Comparison of ENCODE assay signal across 10 cellular contexts in the genomic region with DNA sequence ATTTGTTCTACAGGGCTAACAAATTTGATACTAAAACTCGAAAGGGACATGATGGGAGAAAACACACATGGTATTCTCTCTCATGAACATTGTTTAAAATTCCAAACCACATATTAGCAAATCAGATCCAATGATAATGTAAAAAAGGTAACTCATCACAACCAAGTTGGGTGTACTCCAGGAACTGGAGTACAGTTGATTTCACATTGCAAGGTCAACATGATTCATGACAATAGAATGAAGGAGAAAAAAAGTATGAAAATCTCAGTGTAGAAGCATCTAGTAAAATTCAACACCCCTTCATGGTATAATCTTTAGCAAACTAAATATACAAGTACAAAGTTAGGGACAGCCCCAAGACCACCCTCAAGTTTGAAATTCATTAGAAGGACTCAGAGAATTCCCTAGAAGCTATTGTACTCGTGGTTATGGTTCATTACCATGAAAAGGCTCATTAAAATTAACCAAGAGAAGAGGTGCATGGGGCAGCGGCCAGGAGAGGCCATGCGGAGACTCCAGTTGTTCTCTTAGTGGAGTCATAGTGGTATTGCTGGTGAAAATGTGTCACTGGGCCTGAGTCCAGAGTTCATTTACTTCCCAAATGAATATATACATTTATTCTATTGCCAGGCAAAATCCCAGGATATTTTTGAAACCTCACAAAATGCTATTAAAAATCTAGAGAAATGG. TPM values are rescaled to one million over a fixed set of nuclear protein-coding genes. Genes with fewer than 3 reads are reported as not detected.
DNase-seq lines count a peak whose midpoint lies in the region; ATAC-seq, FAIRE-seq and TF ChIP-seq lines count a peak whose summit lies in the region.
"Had no signal": no experiment of that assay in that cellular context is flagged by ENCODE, and none has a peak within 500 bp of the region (broad histone marks: within the 10 kb centered on the region; RNA-seq: fewer than 3 reads in every experiment).

No MANE protein-coding gene starts in this region.

- DNase-seq in CD8-positive, alpha-beta T cell, result no peak
- DNase-seq in NCI-H460 (ENCODE audit: extremely low read depth, low read depth), result peak; percentile 53
- no peak for DNase-seq in breast epithelium (ENCODE audit: low spot score in 2 of 2)
- peak; percentile 57 for DNase-seq in myocyte (ENCODE audit: low read depth)
- no peak for DNase-seq in GM19240 (ENCODE audit: insufficient read length, low spot score)
- no peak for DNase-seq in globus pallidus (ENCODE audit: low spot score)
- no peak for DNase-seq in HTR-8/SVneo (ENCODE audit: insufficient read length, low spot score)
- DNase-seq: NCI-H524, small intestine had no signal

- POLR2A ChIA-PET in CD8-positive, alpha-beta T cell (lab: Charles Lee), result no interaction called here

- no peak for TF ChIP-seq POLR2A in breast epithelium (IDR thresholded peaks at IDR 0.05)

- H3K9me3 Mint-ChIP-seq in CD8-positive, alpha-beta T cell, result no peaks in the 10 kb centered on the region

- H3K27ac Mint-ChIP-seq in CD8-positive, alpha-beta T cell, result peak overlapping the region; percentile 20

- FAIRE-seq in HTR-8/SVneo (lab: Jason Lieb, UNC), result no peak
- FAIRE-seq: small intestine had no signal

- no peaks in the 10 kb centered on the region for H3K36me3 Mint-ChIP-seq in CD8-positive, alpha-beta T cell

- CTCF ChIA-PET in CD8-positive, alpha-beta T cell (lab: Charles Lee), result interaction anchor here (1.1 to 7.0 kb wide), 4 partner anchors 21 to 62 kb away, joined by 3 to 74 read pairs (median 4); no protein-coding TSS in a partner anchor

- peaks cover 22% of the 10 kb centered on the region for H3K4me1 ChIP-seq in CD8-positive, alpha-beta T cell (ENCODE audit: insufficient read depth, low read length)
- peaks cover 5 to 9% of the 10 kb centered on the region in 2 donors for H3K4me1 ChIP-seq in breast epithelium

- H3K36me3 ChIP-seq in CD8-positive, alpha-beta T cell (ENCODE audit: insufficient read depth, low read length), result no peaks in the 10 kb centered on the region
- no peaks in the 10 kb centered on the region for H3K36me3 ChIP-seq in breast epithelium

- no peak overlapping the region for H3K27ac ChIP-seq in CD8-positive, alpha-beta T cell (ENCODE audit: low read depth, low read length)
- H3K27ac ChIP-seq in breast epithelium, result peak overlapping the region; percentile 6 to 42

- H3K4me3 ChIP-seq in CD8-positive, alpha-beta T cell (ENCODE audit: low read depth, low read length), result no peak overlapping the region
- H3K4me3 ChIP-seq in breast epithelium, result no peak overlapping the region

- H3K4me3 Mint-ChIP-seq in CD8-positive, alpha-beta T cell, result no peak overlapping the region

- no peaks in the 10 kb centered on the region for H3K9me3 ChIP-seq in CD8-positive, alpha-beta T cell (ENCODE audit: low read length)
- H3K9me3 ChIP-seq in breast epithelium, result no peaks in the 10 kb centered on the region

- H3K27me3 Mint-ChIP-seq in CD8-positive, alpha-beta T cell (ENCODE audit: low read depth), result no peaks in the 10 kb centered on the region

- TF ChIP-seq CTCF in CD8-positive, alpha-beta T cell (IDR thresholded peaks at IDR 0.05), result no peak
- TF ChIP-seq CTCF in breast epithelium (IDR thresholded peaks at IDR 0.05), result no peak

- intact Hi-C loops in CD8-positive, alpha-beta T cell (cut with DNase I, micrococcal nuclease), result loop anchor here in 1 of 2 experiments (5.0 kb wide), 1 partner anchor 1307 kb away; a partner anchor contains a TSS
- intact Hi-C loops in breast epithelium (cut with DNase I; ENCODE audit: low total_unique reads), result no loop called here

- no peak for ATAC-seq in CD8-positive, alpha-beta T cell
- ATAC-seq in GM19455 (IDR thresholded peaks at IDR 0.05; ENCODE audit: unreplicated experiment), result no peak

- H3K27me3 ChIP-seq in CD8-positive, alpha-beta T cell (ENCODE audit: insufficient read depth, low read length), result no peaks in the 10 kb centered on the region
- no peaks in the 10 kb centered on the region for H3K27me3 ChIP-seq in breast epithelium

- peaks cover 34% of the 10 kb centered on the region for H3K4me1 Mint-ChIP-seq in CD8-positive, alpha-beta T cell (ENCODE audit: low read depth)

RNA-seq across cellular contexts. Expression of a gene that starts 3.1 kb away (rescaled TPM):
- 10 to 100 TPM; 20.2 to 22.9 TPM for total RNA-seq in CD8-positive, alpha-beta T cell
- total RNA-seq in NCI-H460 (2014; rRNA removed; shearing (Covaris generic)), result 56.1 and 64.5 TPM in 2 replicates
- 88.3 and 96.6 TPM in 2 replicates for polyA plus RNA-seq in NCI-H460 (2014; cell fraction: nucleus; rRNA removed)
- total RNA-seq in breast epithelium (10 to 100 TPM in 2 of 3 donors, 1 to 10 TPM in 1; 5.1 to 10.4 (median 10.2) TPM), myocyte (12.9 and 15.9 TPM in 2 replicates)
- 14.0 TPM for polyA plus RNA-seq in myocyte (2012)

RNA-seq across cellular contexts. Expression of a gene that starts 38.3 kb away (rescaled TPM):
- 1 to 10 TPM in 1 of 2 experiments, under 1 TPM in 1; 0.84 to 1.0 TPM for total RNA-seq in CD8-positive, alpha-beta T cell
- total RNA-seq in NCI-H460 (2014; rRNA removed; shearing (Covaris generic)), result 9.1 and 11.8 TPM in 2 replicates
- 19.8 and 21.9 TPM in 2 replicates for polyA plus RNA-seq in NCI-H460 (2014; cell fraction: nucleus; rRNA removed)
- total RNA-seq in breast epithelium (10 to 100 TPM in 1 of 3 donors, 1 to 10 TPM in 2; 4.5 to 17.0 (median 8.8) TPM), myocyte (10.6 and 13.2 TPM in 2 replicates)
- polyA plus RNA-seq in myocyte (2012), result 14.0 TPM

RNA-seq across cellular contexts. Expression of a gene that starts 41.3 kb away (rescaled TPM):
- total RNA-seq in CD8-positive, alpha-beta T cell, result 100 to 1,000 TPM in 1 of 2 experiments, 10 to 100 TPM in 1; 91.8 to 101 TPM
- 0.78 TPM in 1 of 2 replicates, not detected in the other for total RNA-seq in NCI-H460 (2014; rRNA removed; shearing (Covaris generic))
- polyA plus RNA-seq in NCI-H460 (2014; cell fraction: nucleus; rRNA removed), result 0.18 TPM in 1 of 2 replicates, not detected in the other
- total RNA-seq in breast epithelium (1 to 10 TPM; 1.3 to 2.9 (median 1.8) TPM), myocyte (not detected in 2 replicates)
- 0.18 TPM for polyA plus RNA-seq in myocyte (2012)

RNA-seq across cellular contexts. Expression of a gene that starts 45.8 kb away (rescaled TPM):
- total RNA-seq in CD8-positive, alpha-beta T cell, result under 1 TPM; 0.06 to 0.14 TPM
- total RNA-seq in NCI-H460 (2014; rRNA removed; shearing (Covaris generic)), result 35.9 and 38.2 TPM in 2 replicates
- 7.3 and 9.2 TPM in 2 replicates for polyA plus RNA-seq in NCI-H460 (2014; cell fraction: nucleus; rRNA removed)
- total RNA-seq in breast epithelium (10 to 100 TPM; 15.1 to 46.7 (median 19.3) TPM), myocyte (150 and 229 TPM in 2 replicates)
- polyA plus RNA-seq in myocyte (2012), result 151 TPM

Comparison
In these comparisons a context has a peak if more than half of its experiments do, and no peak if none do; other contexts are left out.
1. DNase-seq: peak in NCI-H460 (single experiment) and myocyte (single experiment); none in CD8-positive, alpha-beta T cell (0 of 7), breast epithelium (0 of 2), GM19240 (single experiment), globus pallidus (single experiment) and HTR-8/SVneo (single experiment).
2. RNA of a gene that starts 41.3 kb away (total RNA-seq): 91.8 to 101 TPM in CD8-positive, alpha-beta T cell; 1.3 to 2.9 TPM in breast epithelium, 0.78 TPM in NCI-H460 and not detected in myocyte; every median in the first group is over 10 times any median in the second.